ENCODE assay signal across 19 cellular contexts in the genomic region with DNA sequence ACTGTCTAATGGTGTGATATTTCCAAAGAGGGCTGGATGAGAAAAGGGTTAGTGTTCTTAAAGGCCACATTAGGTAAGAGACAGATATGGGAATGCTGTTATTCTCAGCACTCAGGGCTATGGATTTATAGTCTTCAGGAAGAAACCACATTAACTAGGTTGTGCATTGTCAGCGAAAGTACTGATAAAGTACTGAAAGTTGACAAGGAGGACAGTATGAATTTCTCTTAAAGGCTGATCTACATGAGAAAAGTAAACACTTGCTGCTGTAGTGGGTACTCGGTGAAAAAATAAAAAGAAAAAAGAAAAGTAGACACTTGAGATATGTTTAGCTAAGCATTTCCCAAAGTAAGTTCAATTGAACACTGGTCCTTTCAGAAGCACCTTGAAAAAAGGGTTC.
"Had no signal": no experiment of that assay in that cellular context is flagged by ENCODE, and none has a peak within 500 bp of the region (broad histone marks: within the 10 kb centered on the region; RNA-seq: fewer than 3 reads in every experiment).

No MANE protein-coding gene starts in this region.

- H3K4me3 Mint-ChIP-seq: IgD-negative memory B cell had no signal

- H3K9me3 Mint-ChIP-seq: IgD-negative memory B cell had no signal

- H3K36me3 Mint-ChIP-seq: IgD-negative memory B cell had no signal

- H3K27me3 ChIP-seq: MG63, SJSA1 had no signal

- H3K4me3 ChIP-seq: MG63, SJSA1, SK-N-MC had no signal

- H3K27ac ChIP-seq: SJSA1, SK-N-MC had no signal

- DNase-seq: Karpas-422, KBM-7, MG63, NCI-H1092 treated with DMSO at 0.1 percent for 48 hours, NCI-H1436, NCI-H187, NCI-H2029, NCI-H2081 treated with DMSO at 0.1 percent for 48 hours, NCI-H2227 treated with DMSO at 0.1 percent for 48 hours, NCI-H524, NCI-H526 treated with DMSO at 0.1 percent for 48 hours, NCI-H748 treated with DMSO at 0.1 percent for 48 hours, Right ventricle myocardium superior, RPMI8226, SIG-M5 had no signal

- H3K27ac Mint-ChIP-seq: IgD-negative memory B cell had no signal

- FAIRE-seq: RCC 7860 had no signal

- H3K4me1 Mint-ChIP-seq: IgD-negative memory B cell had no signal

- H3K27me3 Mint-ChIP-seq: IgD-negative memory B cell had no signal

- H3K9me3 ChIP-seq: MG63, SJSA1 had no signal

- H3K36me3 ChIP-seq: MG63, SJSA1 had no signal
